ENCODE assay signal across 19 cellular contexts in the genomic region with DNA sequence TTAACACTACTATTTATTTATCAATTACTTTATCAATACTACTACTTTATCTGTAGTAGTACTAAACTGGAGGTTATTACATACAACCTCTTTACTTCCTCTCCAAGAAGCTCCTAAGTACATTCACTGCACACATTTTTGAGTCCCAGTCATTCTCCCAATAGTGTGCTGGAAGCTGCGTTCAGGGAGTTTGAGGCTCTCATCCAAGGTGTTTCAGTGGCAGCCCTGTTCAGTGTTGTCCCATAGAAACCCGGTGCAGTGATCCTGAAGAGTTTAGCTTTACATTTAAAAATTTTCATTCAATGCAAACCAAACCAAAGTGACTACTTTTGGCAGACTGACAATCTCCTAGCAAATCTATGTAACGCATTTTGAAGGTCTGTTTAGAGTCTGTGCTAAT. TPM values are rescaled to one million over a fixed set of nuclear protein-coding genes. Genes with fewer than 3 reads are reported as not detected.
"Had no signal": no experiment of that assay in that cellular context is flagged by ENCODE, and none has a peak within 500 bp of the region (broad histone marks: within the 10 kb centered on the region; RNA-seq: fewer than 3 reads in every experiment).

No MANE protein-coding gene starts in this region.

RNA-seq across cellular contexts. Expression of a gene that starts 46.9 kb away (rescaled TPM):
- total RNA-seq: naive thymus-derived CD8-positive, alpha-beta T cell; natural killer cell treated with Interleukin-12 subunit alpha and Interleukin-12 subunit beta and Interleukin-15 and Interleukin-18, amount 100 ng/mL, for 72 hours; neural crest cell; omental fat pad; osteocyte; pancreas; posterior vena cava; prostate gland; pulmonary artery endothelial cell; right atrium auricular region; sciatic nerve; smooth muscle cell; spleen; suprapubic skin; transverse colon; upper lobe of right lung; urinary bladder; uterus had no signal
- polyA plus RNA-seq: naive thymus-derived CD8-positive, alpha-beta T cell; smooth muscle cell; spleen; thymus; urinary bladder had no signal
